ENCODE assay signal across 21 cellular contexts in genomic region chr17:43757171-43757660, GRCh38. TPM values are rescaled to one million over a fixed set of nuclear protein-coding genes. Genes with fewer than 3 reads are reported as not detected.
"Had no signal": no experiment of that assay in that cellular context is flagged by ENCODE, and none has a peak within 500 bp of the region (broad histone marks: within the 10 kb centered on the region; RNA-seq: fewer than 3 reads in every experiment).

No MANE protein-coding gene starts in this region.

- DNase-seq: Karpas-422, KG1, MG63, NCI-H1092 treated with DMSO at 0.1 percent for 48 hours, NCI-H1436, NCI-H187, NCI-H2029, NCI-H2081 treated with DMSO at 0.1 percent for 48 hours, NCI-H2171 treated with DMSO at 0.1 percent for 48 hours, NCI-H345, NCI-H446 treated with DMSO at 0.1 percent for 48 hours, NCI-H510A treated with DMSO at 0.1 percent for 48 hours, NCI-H526, NCI-H82, PC-3, SHP77 had no signal

- H3K27ac ChIP-seq: RWPE1 had no signal

- H3K27me3 ChIP-seq: MG63 had no signal

- H3K36me3 ChIP-seq: MG63 had no signal

- H3K4me3 ChIP-seq: MG63 had no signal

- ATAC-seq: Panc1, PC-3, SK-N-SH treated with all-trans-retinoic acid at 6 μM for 48 hours had no signal

- H3K9me3 ChIP-seq: MG63 had no signal

RNA-seq across cellular contexts. Expression of gene SOST, which starts 1.4 kb away (rescaled TPM):
- total RNA-seq: HT-29, OCI-LY7, PC-3 had no signal

RNA-seq across cellular contexts. Expression of gene CFAP97D1, which starts 23.0 kb away (rescaled TPM):
- total RNA-seq: OCI-LY7 had no signal
